Comparison of ENCODE assay signal across 13 cellular contexts in genomic region chr19:30668521-30669155, GRCh38.
DNase-seq lines count a peak whose midpoint lies in the region; ATAC-seq, FAIRE-seq and TF ChIP-seq lines count a peak whose summit lies in the region.
"Had no signal": no experiment of that assay in that cellular context is flagged by ENCODE, and none has a peak within 500 bp of the region (broad histone marks: within the 10 kb centered on the region; RNA-seq: fewer than 3 reads in every experiment).

No MANE protein-coding gene starts in this region.

- FAIRE-seq in A549 (lab: Jason Lieb, UNC), result no peak
- FAIRE-seq: A204.1 had no signal

- H3K36me3 ChIP-seq in HUES6 (ENCODE audit: control insufficient read depth, insufficient read depth, low read length) (no peaks in the 10 kb centered on the region), neuronal stem cell (replicated peaks in 1 of 2; ENCODE audit: control insufficient read depth in 2 of 2, insufficient read depth in 2 of 2, low read length in 2 of 2) (no peaks in the 10 kb centered on the region), heart left ventricle (no peaks in the 10 kb centered on the region)

- 13% methylated on average over 16 of the region's 16 CpGs for WGBS in A549 (ENCODE audit: missing lambda C conversion rate)
- WGBS in neuronal stem cell (ENCODE audit: extremely low coverage in 2 of 2, insufficient read length in 2 of 2, insufficient replicate concordance in 1 of 2), 2 donors, result no CpG with 5 or more reads among the region's 16 CpGs
- 56 to 64% (median 60%) methylated on average over 11 to 16 of the region's 16 CpGs for WGBS in heart left ventricle, 4 donors

- H3K9ac ChIP-seq in HUES6 (ENCODE audit: low read length), result no peak overlapping the region
- H3K9ac ChIP-seq in neuronal stem cell (ENCODE audit: low read depth, low read length, poor library complexity), result no peak overlapping the region

- no peak for TF ChIP-seq CTCF in A549 (IDR thresholded peaks at IDR 0.05)
- no peak for TF ChIP-seq CTCF in coronary artery (IDR thresholded peaks at IDR 0.05)
- TF ChIP-seq CTCF in heart left ventricle (IDR thresholded peaks at IDR 0.05), result no peak

- no peaks in the 10 kb centered on the region for H3K9me3 Mint-ChIP-seq in stimulated activated effector memory CD8-positive, alpha-beta T cell treated with anti-CD3 and anti-CD28 coated beads, Interleukin-12 subunit alpha, Interleukin-12 subunit beta, amount 100 ng/mL, for 72 hours
- H3K9me3 Mint-ChIP-seq: CD4-positive, CD25-positive, alpha-beta regulatory T cell had no signal

- no peaks in the 10 kb centered on the region for H3K79me1 ChIP-seq in neuronal stem cell (ENCODE audit: low read depth, low read length)

- H2AFZ ChIP-seq in neuronal stem cell (ENCODE audit: low read length), result no peak overlapping the region

- TF ChIP-seq POLR2A in A549 (IDR thresholded peaks at IDR 0.05; ENCODE audit: low read length), result no peak
- no peak for TF ChIP-seq POLR2A in heart left ventricle (IDR thresholded peaks at IDR 0.05)

- TF ChIP-seq RAD21 in A549 (conservative IDR thresholded peaks at IDR 0.05 in 1 of 2, IDR thresholded peaks at IDR 0.05 in 1 of 2), result no peak

- ATAC-seq in A549 (peak in 1 of 2 experiments; percentile 1; a peak in 1 of 6 replicates), heart left ventricle (no peak)
- no peak for ATAC-seq in stimulated activated effector memory CD8-positive, alpha-beta T cell treated with anti-CD3 and anti-CD28 coated beads, Interleukin-12 subunit alpha, Interleukin-12 subunit beta, amount 100 ng/mL, for 72 hours

- no peak overlapping the region for H3K14ac ChIP-seq in neuronal stem cell (ENCODE audit: low read length)

- no peaks in the 10 kb centered on the region for H3K4me1 Mint-ChIP-seq in stimulated activated effector memory CD8-positive, alpha-beta T cell treated with anti-CD3 and anti-CD28 coated beads, Interleukin-12 subunit alpha, Interleukin-12 subunit beta, amount 100 ng/mL, for 72 hours
- H3K4me1 Mint-ChIP-seq: CD4-positive, CD25-positive, alpha-beta regulatory T cell had no signal

- H3K9me3 ChIP-seq in A549, result no peaks in the 10 kb centered on the region
- no peaks in the 10 kb centered on the region for H3K9me3 ChIP-seq in HUES6 (ENCODE audit: control insufficient read depth, insufficient read depth, low read depth, low read length)
- no peaks in the 10 kb centered on the region for H3K9me3 ChIP-seq in neuronal stem cell (replicated peaks in 1 of 2; ENCODE audit: control insufficient read depth in 2 of 2, insufficient read depth in 1 of 2, low read depth in 1 of 2, low read length in 2 of 2)
- H3K9me3 ChIP-seq in heart left ventricle, result no peaks in the 10 kb centered on the region

- H2BK5ac ChIP-seq in neuronal stem cell (ENCODE audit: low read length), result no peak overlapping the region

- no peak overlapping the region for H3K27ac ChIP-seq in A549
- H3K27ac ChIP-seq in HUES6 (ENCODE audit: low read depth, low read length), result no peak overlapping the region
- H3K27ac ChIP-seq in coronary artery, result no peak overlapping the region
- no peak overlapping the region for H3K27ac ChIP-seq in neuronal stem cell (replicated peaks; ENCODE audit: low read length)
- H3K27ac ChIP-seq in heart left ventricle, result no peak overlapping the region
- H3K27ac ChIP-seq: RWPE1 had no signal

- peak overlapping the region; percentile 72 for H2BK15ac ChIP-seq in neuronal stem cell (ENCODE audit: low read length)

- no peak overlapping the region for H3K18ac ChIP-seq in neuronal stem cell (ENCODE audit: low read length)

- DNase-seq in A549 (ENCODE audit: low read depth in 1 of 2, low spot score in 1 of 2) (no peak), coronary artery (ENCODE audit: low spot score) (peak; percentile 52), neuronal stem cell (ENCODE audit: low spot score) (no peak), heart left ventricle (no peak), AG08396 (ENCODE audit: low spot score) (no peak), COLO829 (ENCODE audit: low spot score) (no peak)
- no peak for DNase-seq in stimulated activated effector memory CD8-positive, alpha-beta T cell treated with anti-CD3 and anti-CD28 coated beads, Interleukin-12 subunit alpha, Interleukin-12 subunit beta, amount 100 ng/mL, for 72 hours (ENCODE audit: low spot score in 2 of 2)
- DNase-seq: NCI-H1694 treated with DMSO at 0.1 percent for 48 hours, NCI-H226 had no signal

- no peak overlapping the region for H3K27ac Mint-ChIP-seq in stimulated activated effector memory CD8-positive, alpha-beta T cell treated with anti-CD3 and anti-CD28 coated beads, Interleukin-12 subunit alpha, Interleukin-12 subunit beta, amount 100 ng/mL, for 72 hours
- H3K27ac Mint-ChIP-seq: CD4-positive, CD25-positive, alpha-beta regulatory T cell had no signal

- H3K36me3 Mint-ChIP-seq in stimulated activated effector memory CD8-positive, alpha-beta T cell treated with anti-CD3 and anti-CD28 coated beads, Interleukin-12 subunit alpha, Interleukin-12 subunit beta, amount 100 ng/mL, for 72 hours, result no peaks in the 10 kb centered on the region
- H3K36me3 Mint-ChIP-seq: CD4-positive, CD25-positive, alpha-beta regulatory T cell had no signal

- H4K91ac ChIP-seq in neuronal stem cell (ENCODE audit: low read depth, low read length, poor library complexity), result no peak overlapping the region

- H3K4me3 ChIP-seq in A549 (no peak overlapping the region), HUES6 (ENCODE audit: low read depth, low read length) (peak overlapping the region; percentile 51; the same call in 1 of the 2 replicates), coronary artery (no peak overlapping the region), neuronal stem cell (ENCODE audit: low read length in 2 of 2) (no peak overlapping the region), heart left ventricle (no peak overlapping the region)

- no peak overlapping the region for H2BK12ac ChIP-seq in neuronal stem cell (ENCODE audit: low read length)

- CTCF ChIA-PET in A549 (lab: Yijun Ruan, JAX), result interaction anchor here (0.6 to 15.9 kb wide), 42 partner anchors 8 to 1957 kb away, joined by 3 to 298 read pairs (median 4); no protein-coding TSS in a partner anchor

- intact Hi-C loops in heart left ventricle (cut with DNase I), result loop anchor here in 4 of 10 donors (5.0 kb wide), 3 partner anchors 1554 to 1904 kb away; no protein-coding TSS in a partner anchor

- H3K27me3 ChIP-seq in HUES6 (ENCODE audit: control insufficient read depth, insufficient read depth, low read length) (peaks cover 5% of the 10 kb centered on the region), neuronal stem cell (ENCODE audit: control insufficient read depth in 3 of 3, insufficient read depth in 3 of 3, low read depth in 1 of 3, low read length in 3 of 3) (peaks cover 0 to 3% (median 0%) of the 10 kb centered on the region in 3 experiments), heart left ventricle (peaks cover 0 to 36% (median 11%) of the 10 kb centered on the region in 9 donors)

- no peak overlapping the region for H3K23ac ChIP-seq in neuronal stem cell (ENCODE audit: low read depth, low read length, poor library complexity)

- no peak overlapping the region for H2BK120ac ChIP-seq in neuronal stem cell (ENCODE audit: low read depth, low read length)

- H3K4me3 Mint-ChIP-seq in stimulated activated effector memory CD8-positive, alpha-beta T cell treated with anti-CD3 and anti-CD28 coated beads, Interleukin-12 subunit alpha, Interleukin-12 subunit beta, amount 100 ng/mL, for 72 hours, result no peak overlapping the region
- H3K4me3 Mint-ChIP-seq: CD4-positive, CD25-positive, alpha-beta regulatory T cell had no signal

- H3K4me1 ChIP-seq in A549, result peaks cover 8% of the 10 kb centered on the region; the same call in 1 of the 3 replicates
- no peaks in the 10 kb centered on the region for H3K4me1 ChIP-seq in HUES6 (ENCODE audit: control insufficient read depth, insufficient read depth, low read length)
- peaks cover 0 to 9% of the 10 kb centered on the region in 2 donors for H3K4me1 ChIP-seq in neuronal stem cell (ENCODE audit: control insufficient read depth in 2 of 2, insufficient read depth in 1 of 2, low read depth in 1 of 2, low read length in 2 of 2)
- peaks cover 0 to 33% (median 8%) of the 10 kb centered on the region in 12 donors for H3K4me1 ChIP-seq in heart left ventricle

- H3K4me2 ChIP-seq in A549 (peak overlapping the region; percentile 55), neuronal stem cell (ENCODE audit: insufficient read depth, low read length, poor library complexity, severe bottlenecking) (no peak overlapping the region)

- POLR2A ChIA-PET in A549 (lab: Yijun Ruan, JAX), result no interaction called here

- H2AK5ac ChIP-seq in neuronal stem cell (ENCODE audit: low read depth, low read length), result no peak overlapping the region

- H4K8ac ChIP-seq in neuronal stem cell (ENCODE audit: low read depth, low read length), result no peak overlapping the region

- TF ChIP-seq EP300 in A549 (IDR thresholded peaks at IDR 0.05), result no peak

- no peak overlapping the region for H3K4ac ChIP-seq in neuronal stem cell (ENCODE audit: low read length)

TF ChIP-seq in A549, 52 proteins besides CTCF, POLR2A, EP300 and RAD21:
- no peak for TF ChIP-seq KDM1A (IDR thresholded peaks at IDR 0.05; ENCODE audit: low read depth)
- no peak for TF ChIP-seq POLR2AphosphoS2 (conservative IDR thresholded peaks at IDR 0.05; ENCODE audit: low read length)
- no peak for TF ChIP-seq RCOR1 (IDR thresholded peaks at IDR 0.05; ENCODE audit: low read depth, low read length)
- TF ChIP-seq ATOH8 (CRISPR knock-in tag; IDR thresholded peaks at IDR 0.05; ENCODE audit: low read depth), result no peak
- no peak for TF ChIP-seq FOSB (CRISPR knock-in tag; IDR thresholded peaks at IDR 0.05)
- TF ChIP-seq HEYL (CRISPR knock-in tag; IDR thresholded peaks at IDR 0.05), result no peak
- TF ChIP-seq GATA3 (IDR thresholded peaks at IDR 0.05; ENCODE audit: borderline replicate concordance), result no peak
- no peak for TF ChIP-seq EHMT2 (IDR thresholded peaks at IDR 0.05; ENCODE audit: low read depth)
- no peak for TF ChIP-seq NFE2L2 (conservative IDR thresholded peaks at IDR 0.05; ENCODE audit: low read length)
- no peak for TF ChIP-seq SREBF2 (IDR thresholded peaks at IDR 0.05)
- no peak for TF ChIP-seq CBX2 (IDR thresholded peaks at IDR 0.05; ENCODE audit: borderline replicate concordance, low read depth)
- no peak for TF ChIP-seq ZC3H11A (IDR thresholded peaks at IDR 0.05)
